15 cellular contexts compared by ENCODE assay signal in genomic region chr12:23221066-23221465, GRCh38.
DNase-seq lines count a peak whose midpoint lies in the region; ATAC-seq, FAIRE-seq and TF ChIP-seq lines count a peak whose summit lies in the region.
"Had no signal": no experiment of that assay in that cellular context is flagged by ENCODE, and none has a peak within 500 bp of the region (broad histone marks: within the 10 kb centered on the region; RNA-seq: fewer than 3 reads in every experiment).

No MANE protein-coding gene starts in this region.

- CTCF ChIA-PET in GM12878 (lab: Yijun Ruan, JAX) (interaction anchor here (2.9 kb wide), 1 partner anchor 17 kb away, joined by 19 read pairs; no protein-coding TSS in a partner anchor), HepG2 (lab: Yijun Ruan, JAX; ENCODE audit: low intra/inter-chr PET ratio, low total read pairs) (no interaction called here)

- SMC1A ChIA-PET in GM12878 (lab: Charles Lee; ENCODE audit: uncharacterized antibody, unreplicated experiment), result no interaction called here

- TF ChIP-seq EP300 in GM12878 (IDR thresholded peaks at IDR 0.05; ENCODE audit: borderline replicate concordance in 1 of 2, control insufficient read depth in 1 of 2, low read depth in 2 of 2, low read length in 2 of 2), result no peak
- no peak for TF ChIP-seq EP300 in HepG2 (IDR thresholded peaks at IDR 0.05; ENCODE audit: low read depth in 2 of 2, low read length in 2 of 2)
- no peak for TF ChIP-seq EP300 in HepG2 (CRISPR knock-in tag; IDR thresholded peaks at IDR 0.05; ENCODE audit: borderline replicate concordance)

- RAD21 ChIA-PET in GM12878 (lab: Charles Lee; ENCODE audit: unreplicated experiment), result no interaction called here

- no peaks in the 10 kb centered on the region for H3K4me1 ChIP-seq in DND-41 (ENCODE audit: insufficient read depth, low read length)
- no peaks in the 10 kb centered on the region for H3K4me1 ChIP-seq in Loucy (ENCODE audit: insufficient read depth, low read length, poor library complexity, severe bottlenecking)
- H3K4me1 ChIP-seq in GM12878 (ENCODE audit: control insufficient read depth, insufficient read depth, low read length), result no peaks in the 10 kb centered on the region
- no peaks in the 10 kb centered on the region for H3K4me1 ChIP-seq in HepG2 (ENCODE audit: insufficient read depth, low read length)
- no peaks in the 10 kb centered on the region for H3K4me1 ChIP-seq in lower lobe of right lung

- WGBS in GM12878 (ENCODE audit: insufficient coverage, insufficient replicate concordance, low lambda C conversion rate, missing lambda C conversion rate), result 27% methylated on average over 4 of the region's 4 CpGs
- 15% methylated on average over 4 of the region's 4 CpGs for WGBS in HepG2 (ENCODE audit: low lambda C conversion rate)

- H4K20me1 ChIP-seq in DND-41 (ENCODE audit: insufficient read depth, low read length) (no peaks in the 10 kb centered on the region), Loucy (ENCODE audit: insufficient read depth, low read length, poor library complexity, severe bottlenecking) (no peaks in the 10 kb centered on the region), GM12878 (ENCODE audit: control insufficient read depth, insufficient read depth) (no peaks in the 10 kb centered on the region), HepG2 (ENCODE audit: insufficient read depth, low read length) (no peaks in the 10 kb centered on the region)

- H3K27me3 ChIP-seq in DND-41 (ENCODE audit: insufficient read depth, low read length, poor library complexity) (no peaks in the 10 kb centered on the region), Loucy (ENCODE audit: insufficient read depth, low read length, poor library complexity, severe bottlenecking) (no peaks in the 10 kb centered on the region), GM12878 (replicated peaks in 1 of 2; ENCODE audit: control insufficient read depth in 2 of 2, insufficient read depth in 2 of 2, low read length in 1 of 2) (no peaks in the 10 kb centered on the region), HepG2 (ENCODE audit: control insufficient read depth in 1 of 2, insufficient read depth in 2 of 2, low read length in 2 of 2) (no peaks in the 10 kb centered on the region), lower lobe of right lung (ENCODE audit: low read depth) (no peaks in the 10 kb centered on the region)
- H3K27me3 ChIP-seq: ovary had no signal

- H3K4me2 ChIP-seq in DND-41 (ENCODE audit: insufficient read depth, low read length) (no peak overlapping the region), Loucy (ENCODE audit: low read depth, low read length, poor library complexity, severe bottlenecking) (no peak overlapping the region), GM12878 (ENCODE audit: control insufficient read depth, insufficient read depth) (no peak overlapping the region), HepG2 (ENCODE audit: low read depth, low read length) (no peak overlapping the region)

- in situ Hi-C loops in GM12878 (cut with MboI), result no loop called here
- in situ Hi-C loops in HepG2 (cut with HindIII; ENCODE audit: extremely low pct_ligation_motif_present, low pct_unique_long_range_greater_than_20kb), result no loop called here
- in situ Hi-C loops in KBM-7 (cut with MboI; ENCODE audit: low pct_unique_long_range_greater_than_20kb, low sequenced_read_pairs), result no loop called here

- ATAC-seq in DND-41 (ENCODE audit: insufficient read depth, low read depth) (no peak), GM12878 (peak; percentile 55; the same call in 2 of the 3 replicates), HepG2 (peak; percentile 74), lower lobe of right lung (no peak), GM18498 (IDR thresholded peaks at IDR 0.05; ENCODE audit: unreplicated experiment) (no peak), GM21447 (IDR thresholded peaks at IDR 0.05; ENCODE audit: unreplicated experiment) (no peak)

- TF ChIP-seq POLR2A in GM12878 (IDR thresholded peaks at IDR 0.05; ENCODE audit: low read depth, low read length) (no peak), HepG2 (IDR thresholded peaks at IDR 0.05; ENCODE audit: insufficient read depth in 1 of 2, low read depth in 2 of 2, low read length in 2 of 2) (no peak)

- no peaks in the 10 kb centered on the region for H3K9me3 ChIP-seq in DND-41 (ENCODE audit: insufficient read depth, low read length, severe bottlenecking)
- no peaks in the 10 kb centered on the region for H3K9me3 ChIP-seq in Loucy (ENCODE audit: insufficient read depth, low read depth, low read length)
- no peaks in the 10 kb centered on the region for H3K9me3 ChIP-seq in GM12878 (replicated peaks; ENCODE audit: control insufficient read depth, insufficient read depth, low read length)
- no peaks in the 10 kb centered on the region for H3K9me3 ChIP-seq in HepG2 (ENCODE audit: low read length)
- no peaks in the 10 kb centered on the region for H3K9me3 ChIP-seq in lower lobe of right lung
- H3K9me3 ChIP-seq: ovary had no signal

- no peak for DNase-seq in DND-41
- no peak for DNase-seq in GM12878 (ENCODE audit: low read depth, low spot score)
- no peak for DNase-seq in HepG2 (ENCODE audit: low spot score)
- DNase-seq in KBM-7, result no peak
- DNase-seq in lower lobe of right lung, result no peak
- DNase-seq: activated CD4-positive, alpha-beta memory T cell treated with anti-CD3 and anti-CD28 coated beads for 36 hours; effector CD4-positive, alpha-beta T cell; islet precursor cell; NCI-H2029; ovary; stimulated activated CD4-positive, alpha-beta T cell treated with anti-CD3 and anti-CD28 coated beads, Interleukin-4, amount 100 ng/mL, for 1 hour had no signal

- POLR2A ChIA-PET in GM12878 (lab: Charles Lee), result no interaction called here
- POLR2A ChIA-PET in HepG2 (lab: Yijun Ruan, JAX), result no interaction called here

- BruUV-seq in GM12878 (replicated peaks; lab: Mats Ljungman, UMichigan) (no TSS peak), HepG2 (replicated peaks; lab: Mats Ljungman, UMichigan) (no TSS peak)

- intact Hi-C loops in GM12878 (cut with micrococcal nuclease; ENCODE audit: unreplicated experiment) (no loop called here), HepG2 (cut with micrococcal nuclease; ENCODE audit: unreplicated experiment) (no loop called here), lower lobe of right lung (cut with DNase I) (no loop called here)

- no peak overlapping the region for H2AFZ ChIP-seq in DND-41 (ENCODE audit: low read depth, low read length)
- H2AFZ ChIP-seq in Loucy (ENCODE audit: low read length), result no peak overlapping the region
- no peak overlapping the region for H2AFZ ChIP-seq in GM12878 (ENCODE audit: control insufficient read depth, low read depth, low read length)
- no peak overlapping the region for H2AFZ ChIP-seq in HepG2 (ENCODE audit: low read length)

- no peaks in the 10 kb centered on the region for H3K9me2 ChIP-seq in Loucy (replicated peaks; ENCODE audit: low read depth, low read length)

- H3K27ac ChIP-seq in DND-41 (ENCODE audit: low read length) (no peak overlapping the region), GM12878 (ENCODE audit: control insufficient read depth, insufficient read depth) (no peak overlapping the region), HepG2 (ENCODE audit: extremely low read length, insufficient read depth, low read length) (no peak overlapping the region), lower lobe of right lung (no peak overlapping the region)
- H3K27ac ChIP-seq: ovary, SK-N-MC had no signal

- TF ChIP-seq RAD21 in GM12878 (IDR thresholded peaks at IDR 0.05; ENCODE audit: insufficient read depth, low read depth, low read length), result no peak
- no peak for TF ChIP-seq RAD21 in HepG2 (CRISPR knock-in tag; IDR thresholded peaks at IDR 0.05)

- H3F3A ChIP-seq in Loucy (ENCODE audit: low read depth), result no peaks in the 10 kb centered on the region

- H3K36me3 ChIP-seq in DND-41 (ENCODE audit: insufficient read depth, low read length), result no peaks in the 10 kb centered on the region
- H3K36me3 ChIP-seq in Loucy (ENCODE audit: insufficient read depth, low read length), result no peaks in the 10 kb centered on the region
- H3K36me3 ChIP-seq in GM12878 (ENCODE audit: control insufficient read depth in 2 of 2, insufficient read depth in 2 of 2, low read length in 1 of 2), result no peaks in the 10 kb centered on the region
- no peaks in the 10 kb centered on the region for H3K36me3 ChIP-seq in HepG2 (replicated peaks in 1 of 2; ENCODE audit: control insufficient read depth in 1 of 2, insufficient read depth in 2 of 2, low read length in 2 of 2)
- no peaks in the 10 kb centered on the region for H3K36me3 ChIP-seq in lower lobe of right lung
- H3K36me3 ChIP-seq: ovary had no signal

- H3K4me3 ChIP-seq in DND-41 (ENCODE audit: low read depth in 1 of 2, low read length in 2 of 2), result no peak overlapping the region
- no peak overlapping the region for H3K4me3 ChIP-seq in Loucy (ENCODE audit: low read length, poor library complexity, severe bottlenecking)
- H3K4me3 ChIP-seq in GM12878, result no peak overlapping the region
- no peak overlapping the region for H3K4me3 ChIP-seq in HepG2 (replicated peaks in 1 of 3; ENCODE audit: insufficient read depth in 1 of 3, low read depth in 2 of 3, low read length in 3 of 3)
- H3K4me3 ChIP-seq in lower lobe of right lung, result no peak overlapping the region
- H3K4me3 ChIP-seq: ovary, SK-N-MC had no signal

- TF ChIP-seq CTCF in DND-41 (IDR thresholded peaks at IDR 0.05; ENCODE audit: borderline replicate concordance, extremely low read depth, low read length, poor library complexity, severe bottlenecking) (peak; percentile 36), Loucy (conservative IDR thresholded peaks at IDR 0.05; ENCODE audit: low read length) (peak; percentile 62), GM12878 (IDR thresholded peaks at IDR 0.05 in 2 of 3, conservative IDR thresholded peaks at IDR 0.05 in 1 of 3; ENCODE audit: control insufficient read depth in 2 of 3, extremely low read depth in 1 of 3, insufficient read depth in 1 of 3, low read depth in 3 of 3, low read length in 3 of 3) (peak; percentile 7 to 28 (median 19); a peak in 2 of 6 replicates), HepG2 (CRISPR knock-in tag; IDR thresholded peaks at IDR 0.05) (peak; percentile 18; the same call in 1 of the 2 replicates), lower lobe of right lung (IDR thresholded peaks at IDR 0.05) (no peak)

- H3K79me2 ChIP-seq in DND-41 (ENCODE audit: insufficient read depth, low read length) (no peaks in the 10 kb centered on the region), Loucy (ENCODE audit: insufficient read depth, low read length) (no peaks in the 10 kb centered on the region), GM12878 (ENCODE audit: control insufficient read depth, insufficient read depth, low read length) (no peaks in the 10 kb centered on the region), HepG2 (ENCODE audit: insufficient read depth, low read length) (no peaks in the 10 kb centered on the region)

- H3K9ac ChIP-seq in DND-41 (ENCODE audit: low read depth, low read length) (no peak overlapping the region), Loucy (ENCODE audit: low read depth, low read length, poor library complexity, severe bottlenecking) (no peak overlapping the region), GM12878 (ENCODE audit: control insufficient read depth, insufficient read depth, low read length) (no peak overlapping the region), HepG2 (ENCODE audit: insufficient read depth, low read depth, low read length) (no peak overlapping the region)

- FAIRE-seq in GM12878 (lab: Jason Lieb, UNC) (no peak), HepG2 (lab: Jason Lieb, UNC) (no peak)

TF ChIP-seq in GM12878, 131 proteins besides CTCF, POLR2A, EP300 and RAD21 (continues in another document):
- no peak for TF ChIP-seq SREBF1 (IDR thresholded peaks at IDR 0.05; ENCODE audit: low read length)

Comparison
In these comparisons a context has a peak if more than half of its experiments do, and no peak if none do; other contexts are left out.
1. ATAC-seq: peak in GM12878 (single experiment) and HepG2 (single experiment); none in DND-41 (single experiment), lower lobe of right lung (0 of 2), GM18498 (single experiment) and GM21447 (single experiment).